Comparison of ENCODE assay signal across 24 cellular contexts in genomic region chr12:128463881-128464280, GRCh38.
DNase-seq lines count a peak whose midpoint lies in the region; ATAC-seq and TF ChIP-seq lines count a peak whose summit lies in the region.
"Had no signal": no experiment of that assay in that cellular context is flagged by ENCODE, and none has a peak within 500 bp of the region (broad histone marks: within the 10 kb centered on the region; RNA-seq: fewer than 3 reads in every experiment).

No MANE protein-coding gene starts in this region.

- H3K9ac ChIP-seq in mesendoderm (ENCODE audit: low read length), result no peak overlapping the region
- H3K9ac ChIP-seq in smooth muscle cell (ENCODE audit: low read depth), result no peak overlapping the region
- H3K9ac ChIP-seq: BLaER1 had no signal

- DNase-seq in SW480 (ENCODE audit: low spot score) (peak; percentile 98), mesendoderm (peak; percentile 25), neural crest cell (ENCODE audit: low read depth, low spot score) (no peak), smooth muscle cell (lab: John Stamatoyannopoulos, UW; ENCODE audit: unreplicated experiment) (no peak), hepatic stellate cell (ENCODE audit: low spot score) (no peak)
- DNase-seq: 8988T; ACHN; BE2C; C1 segment of cervical spinal cord; CD4-positive, alpha-beta memory T cell; CD4-positive, CD25-positive, alpha-beta regulatory T cell; CD8-positive, alpha-beta memory T cell; COR-L47; DMS 273 treated with DMSO at 0.1 percent for 48 hours; DMS153; DMS53; DMS79; DND-41; GF-D8 had no signal

- no peak overlapping the region for H3K4ac ChIP-seq in mesendoderm (ENCODE audit: low read depth, low read length)

- no peak overlapping the region for H3K23ac ChIP-seq in mesendoderm (ENCODE audit: low read length)

- TF ChIP-seq CTCF in neural crest cell (conservative IDR thresholded peaks at IDR 0.05), result no peak
- no peak for TF ChIP-seq CTCF in smooth muscle cell (IDR thresholded peaks at IDR 0.05; ENCODE audit: borderline replicate concordance, insufficient read depth, poor library complexity, severe bottlenecking)

- H3K4me2 ChIP-seq in mesendoderm (ENCODE audit: low read length) (no peak overlapping the region), smooth muscle cell (no peak overlapping the region)
- H3K4me2 ChIP-seq: BLaER1 had no signal

- no peak overlapping the region for H2BK5ac ChIP-seq in mesendoderm (ENCODE audit: low read length)

- WGBS in mesendoderm (ENCODE audit: extremely low coverage, insufficient coverage, low lambda C conversion rate), result no CpG with 5 or more reads among the region's 4 CpGs
- 59% methylated on average over 4 of the region's 4 CpGs for WGBS in smooth muscle cell (ENCODE audit: low lambda C conversion rate)

- H3K4me1 Mint-ChIP-seq in neural crest cell, result peaks cover 16% of the 10 kb centered on the region
- H3K4me1 Mint-ChIP-seq: CD14-positive monocyte; CD4-positive, alpha-beta memory T cell; CD4-positive, CD25-positive, alpha-beta regulatory T cell; CD8-positive, alpha-beta memory T cell had no signal

- no peak overlapping the region for H3K4me3 Mint-ChIP-seq in neural crest cell
- H3K4me3 Mint-ChIP-seq: CD14-positive monocyte; CD4-positive, CD25-positive, alpha-beta regulatory T cell; CD8-positive, alpha-beta memory T cell had no signal

- H3K36me3 ChIP-seq in mesendoderm (ENCODE audit: control insufficient read depth, insufficient read depth, low read length), result no peaks in the 10 kb centered on the region
- H3K36me3 ChIP-seq in smooth muscle cell (ENCODE audit: low read depth), result no peaks in the 10 kb centered on the region
- H3K36me3 ChIP-seq: BE2C, BLaER1 had no signal

- no peak overlapping the region for H4K5ac ChIP-seq in mesendoderm (ENCODE audit: low read length)

- no peak overlapping the region for H2AK5ac ChIP-seq in mesendoderm (ENCODE audit: low read length)

- H2BK15ac ChIP-seq in mesendoderm (replicated peaks; ENCODE audit: low read depth), result no peak overlapping the region

- H3K79me1 ChIP-seq in mesendoderm (ENCODE audit: low read length), result no peaks in the 10 kb centered on the region

- H3K27ac ChIP-seq in mesendoderm (ENCODE audit: low read depth, low read length) (no peak overlapping the region), smooth muscle cell (ENCODE audit: low read depth) (peak overlapping the region; percentile 7)
- H3K27ac ChIP-seq: BLaER1 had no signal

- no peak overlapping the region for H4K8ac ChIP-seq in mesendoderm (ENCODE audit: low read depth, low read length)

- H3K4me3 ChIP-seq in mesendoderm (ENCODE audit: low read length), result no peak overlapping the region
- H3K4me3 ChIP-seq in smooth muscle cell, result no peak overlapping the region
- H3K4me3 ChIP-seq: BLaER1 had no signal

- no peaks in the 10 kb centered on the region for H3K27me3 Mint-ChIP-seq in neural crest cell (ENCODE audit: low read depth)
- H3K27me3 Mint-ChIP-seq: CD4-positive, alpha-beta memory T cell; CD4-positive, CD25-positive, alpha-beta regulatory T cell had no signal

- H3K4me1 ChIP-seq in mesendoderm (ENCODE audit: control insufficient read depth, low read depth, low read length) (no peaks in the 10 kb centered on the region), smooth muscle cell (ENCODE audit: low read depth) (no peaks in the 10 kb centered on the region)
- H3K4me1 ChIP-seq: BE2C, BLaER1 had no signal

- H3K9me3 ChIP-seq in smooth muscle cell (replicated peaks; ENCODE audit: low read depth), result no peaks in the 10 kb centered on the region
- H3K9me3 ChIP-seq: BE2C, BLaER1 had no signal

- H3K36me3 Mint-ChIP-seq in neural crest cell (ENCODE audit: low read depth), result no peaks in the 10 kb centered on the region
- H3K36me3 Mint-ChIP-seq: CD14-positive monocyte; CD4-positive, alpha-beta memory T cell; CD4-positive, CD25-positive, alpha-beta regulatory T cell; CD8-positive, alpha-beta memory T cell had no signal

- no peak overlapping the region for H3K56ac ChIP-seq in mesendoderm (ENCODE audit: low read length)

- no peak for ATAC-seq in HG03139 (IDR thresholded peaks at IDR 0.05; ENCODE audit: unreplicated experiment)
- no peak for ATAC-seq in HG03097 (IDR thresholded peaks at IDR 0.05; ENCODE audit: low FRiP score, unreplicated experiment)
- ATAC-seq in SK-N-SH treated with all-trans-retinoic acid at 6 μM for 48 hours, result no peak

- no peak overlapping the region for H2AFZ ChIP-seq in smooth muscle cell (ENCODE audit: low read depth)

- H3F3A ChIP-seq in smooth muscle cell (ENCODE audit: low read depth), result no peaks in the 10 kb centered on the region

- H3K27me3 ChIP-seq in mesendoderm (ENCODE audit: insufficient read depth, low read length, poor library complexity) (no peaks in the 10 kb centered on the region), smooth muscle cell (ENCODE audit: low read depth) (no peaks in the 10 kb centered on the region)
- H3K27me3 ChIP-seq: BE2C, BLaER1 had no signal

- peak overlapping the region; percentile 63 for H3K27ac Mint-ChIP-seq in neural crest cell (ENCODE audit: unreplicated experiment)
- H3K27ac Mint-ChIP-seq: CD14-positive monocyte; CD4-positive, alpha-beta memory T cell; CD4-positive, CD25-positive, alpha-beta regulatory T cell had no signal

- no peaks in the 10 kb centered on the region for H4K20me1 ChIP-seq in smooth muscle cell (ENCODE audit: low read depth)
- H4K20me1 ChIP-seq: BLaER1 had no signal

- H3K79me2 ChIP-seq in mesendoderm (ENCODE audit: control insufficient read depth, insufficient read depth, low read length) (no peaks in the 10 kb centered on the region), smooth muscle cell (ENCODE audit: low read depth) (no peaks in the 10 kb centered on the region)

- peaks cover 4% of the 10 kb centered on the region for H3K9me3 Mint-ChIP-seq in neural crest cell

- H3K18ac ChIP-seq in mesendoderm (ENCODE audit: low read length), result no peak overlapping the region

- no peak overlapping the region for H2BK120ac ChIP-seq in mesendoderm (ENCODE audit: low read depth, low read length)

TF ChIP-seq in SK-N-SH treated with all-trans-retinoic acid at 6 μM for 48 hours, 23 proteins besides CTCF, POLR2A, EP300 and RAD21:
- TF ChIP-seq ZFP30 (CRISPR knock-in tag; IDR thresholded peaks at IDR 0.05), result no peak
- TF ChIP-seq ZNF8 (CRISPR knock-in tag; IDR thresholded peaks at IDR 0.05), result no peak
- TF ChIP-seq ISL1 (CRISPR knock-in tag; IDR thresholded peaks at IDR 0.05), result no peak
- TF ChIP-seq RARB (CRISPR knock-in tag; IDR thresholded peaks at IDR 0.05), result no peak
- TF ChIP-seq CSRNP3 (CRISPR knock-in tag; IDR thresholded peaks at IDR 0.05), result no peak
- no peak for TF ChIP-seq ZFP3 (CRISPR knock-in tag; IDR thresholded peaks at IDR 0.05)
- TF ChIP-seq POU6F1 (CRISPR knock-in tag; IDR thresholded peaks at IDR 0.05; ENCODE audit: borderline replicate concordance, low read depth), result no peak
TF ChIP-seq in SK-N-SH treated with all-trans-retinoic acid at 6 μM for 48 hours: peak in this region for 0.

Comparison
In these comparisons a context has a peak if more than half of its experiments do, and no peak if none do; other contexts are left out.
1. DNase-seq: peak in SW480 (single experiment) and mesendoderm (single experiment); none in neural crest cell (single experiment), smooth muscle cell (single experiment) and hepatic stellate cell (single experiment).